9 cellular contexts compared by ENCODE assay signal in genomic region chr10:62690703-62691102, GRCh38.
DNase-seq lines count a peak whose midpoint lies in the region; ATAC-seq, FAIRE-seq and TF ChIP-seq lines count a peak whose summit lies in the region.
"Had no signal": no experiment of that assay in that cellular context is flagged by ENCODE, and none has a peak within 500 bp of the region (broad histone marks: within the 10 kb centered on the region; RNA-seq: fewer than 3 reads in every experiment).

No MANE protein-coding gene starts in this region.

- H3K27ac Mint-ChIP-seq in H9 (peak overlapping the region in 1 of 3 experiments; percentile 57; a peak in 1 of 7 replicates), nephron progenitor cell (no peak overlapping the region)
- peak overlapping the region; percentile 79 for H3K27ac Mint-ChIP-seq in activated naive CD8-positive, alpha-beta T cell treated with anti-CD3 and anti-CD28 coated beads, Interleukin-2, amount 50 U/mL, for 24 hours

- peaks cover 5% of the 10 kb centered on the region; the same call in 1 of the 2 replicates for H3K4me1 ChIP-seq in H9 (ENCODE audit: insufficient read depth, low read length)

- H3K27ac ChIP-seq in H9 (ENCODE audit: insufficient read length, low read depth, low read length) = no peak overlapping the region

- no peaks in the 10 kb centered on the region for H3K23me2 ChIP-seq in H9 (ENCODE audit: insufficient read length, low read depth, low read length, poor library complexity, severe bottlenecking)

- peak; percentile 41 for ATAC-seq in activated naive CD8-positive, alpha-beta T cell treated with anti-CD3 and anti-CD28 coated beads, Interleukin-2, amount 50 U/mL, for 24 hours
- ATAC-seq in sciatic nerve = no peak

- H3K79me1 ChIP-seq in H9 (ENCODE audit: insufficient read depth, low read depth, low read length, poor library complexity, severe bottlenecking) = no peaks in the 10 kb centered on the region

- peaks cover 2 to 11% (median 2%) of the 10 kb centered on the region in 3 experiments; a peak in 5 of 7 replicates for H3K36me3 Mint-ChIP-seq in H9 (ENCODE audit: insufficient read depth in 1 of 3, low read depth in 3 of 3)
- H3K36me3 Mint-ChIP-seq in activated naive CD8-positive, alpha-beta T cell treated with anti-CD3 and anti-CD28 coated beads, Interleukin-2, amount 50 U/mL, for 24 hours (ENCODE audit: low read depth) = peaks cover 9% of the 10 kb centered on the region
- H3K36me3 Mint-ChIP-seq in nephron progenitor cell (ENCODE audit: low read depth) = peaks cover 13% of the 10 kb centered on the region

- peaks cover 31 to 42% of the 10 kb centered on the region in 2 experiments for H3K4me1 Mint-ChIP-seq in H9
- peaks cover 63% of the 10 kb centered on the region for H3K4me1 Mint-ChIP-seq in activated naive CD8-positive, alpha-beta T cell treated with anti-CD3 and anti-CD28 coated beads, Interleukin-2, amount 50 U/mL, for 24 hours
- peaks cover 43% of the 10 kb centered on the region for H3K4me1 Mint-ChIP-seq in nephron progenitor cell

- no peak overlapping the region for H2BK20ac ChIP-seq in H9 (ENCODE audit: low read depth, low read length, poor library complexity, severe bottlenecking)

- H3K4me2 ChIP-seq in H9 (ENCODE audit: insufficient read depth, insufficient read length, low read length) = no peak overlapping the region

- H3K9ac ChIP-seq in H9 (ENCODE audit: extremely low read depth, insufficient read length, low read length) = no peak overlapping the region

- H2AK5ac ChIP-seq in H9 (ENCODE audit: insufficient read length, low read length) = no peak overlapping the region

- no peak overlapping the region for H3K18ac ChIP-seq in H9 (ENCODE audit: insufficient read length, low read depth, low read length)

- H2AFZ ChIP-seq in H9 (ENCODE audit: low read length) = no peak overlapping the region

- H3K9me3 ChIP-seq in H9 (ENCODE audit: control insufficient read depth, low read depth, low read length) = no peaks in the 10 kb centered on the region

- H3K4ac ChIP-seq in H9 (ENCODE audit: low read depth, low read length) = no peak overlapping the region

- H2BK5ac ChIP-seq in H9 (ENCODE audit: insufficient read length, low read length) = no peak overlapping the region

- H3K4me3 Mint-ChIP-seq in H9 (no peak overlapping the region), nephron progenitor cell (no peak overlapping the region)
- H3K4me3 Mint-ChIP-seq in activated naive CD8-positive, alpha-beta T cell treated with anti-CD3 and anti-CD28 coated beads, Interleukin-2, amount 50 U/mL, for 24 hours = no peak overlapping the region

- no peaks in the 10 kb centered on the region for H3K27me3 ChIP-seq in H9 (ENCODE audit: insufficient read depth, low read length)

- peaks cover 10 to 11% of the 10 kb centered on the region in 2 experiments; a peak in 4 of 5 replicates for H3K9me3 Mint-ChIP-seq in H9
- peaks cover 27% of the 10 kb centered on the region for H3K9me3 Mint-ChIP-seq in activated naive CD8-positive, alpha-beta T cell treated with anti-CD3 and anti-CD28 coated beads, Interleukin-2, amount 50 U/mL, for 24 hours
- peaks cover 28% of the 10 kb centered on the region for H3K9me3 Mint-ChIP-seq in nephron progenitor cell

- H3K14ac ChIP-seq in H9 (ENCODE audit: insufficient read depth, low read length) = no peak overlapping the region

- FAIRE-seq in D721Med (lab: Jason Lieb, UNC) = no peak

- H4K91ac ChIP-seq in H9 (ENCODE audit: insufficient read length, low read depth, low read length) = no peak overlapping the region

- TF ChIP-seq CTCF in H9 (conservative IDR thresholded peaks at IDR 0.05) (peak; percentile 51), nephron progenitor cell (IDR thresholded peaks at IDR 0.05) (no peak), D721Med (IDR thresholded peaks at IDR 0.05; ENCODE audit: insufficient read depth, missing control alignments) (no peak)

- no CpG with 5 or more reads among the region's 3 CpGs for WGBS in H9 (ENCODE audit: extremely low coverage, insufficient read length, low lambda C conversion rate)

- no peak overlapping the region for H4K8ac ChIP-seq in H9 (replicated peaks; ENCODE audit: insufficient read length, low read depth, low read length)

- H3K27me3 Mint-ChIP-seq in H9 (ENCODE audit: low read depth) (no peaks in the 10 kb centered on the region), nephron progenitor cell (ENCODE audit: low read depth, poor library complexity) (peaks cover 29% of the 10 kb centered on the region)
- no peaks in the 10 kb centered on the region for H3K27me3 Mint-ChIP-seq in activated naive CD8-positive, alpha-beta T cell treated with anti-CD3 and anti-CD28 coated beads, Interleukin-2, amount 50 U/mL, for 24 hours

- H2BK15ac ChIP-seq in H9 (ENCODE audit: low read depth, low read length) = no peak overlapping the region

- no peak overlapping the region for H3T11ph ChIP-seq in H9 (ENCODE audit: low read length)

- no peak overlapping the region for H4K5ac ChIP-seq in H9 (ENCODE audit: insufficient read length, low read depth, low read length)

- H2BK12ac ChIP-seq in H9 (ENCODE audit: insufficient read length, low read depth, low read length) = no peak overlapping the region

- no peak overlapping the region for H3K23ac ChIP-seq in H9 (ENCODE audit: insufficient read length, low read depth, low read length)

- H3K79me2 ChIP-seq in H9 (ENCODE audit: insufficient read depth, low read length) = no peaks in the 10 kb centered on the region

- no peak overlapping the region for H2BK120ac ChIP-seq in H9 (ENCODE audit: low read depth, low read length, poor library complexity, severe bottlenecking)

- peak; percentile 13 for DNase-seq in Daoy (ENCODE audit: low read depth)
- peak; percentile 35 for DNase-seq in H9
- DNase-seq in activated naive CD8-positive, alpha-beta T cell treated with anti-CD3 and anti-CD28 coated beads, Interleukin-2, amount 50 U/mL, for 24 hours = peak; percentile 14
- DNase-seq in nephron progenitor cell = peak; percentile 11
- no peak for DNase-seq in sciatic nerve (ENCODE audit: low spot score)
- no peak for DNase-seq in NCI-H2107 (lab: John Stamatoyannopoulos, UW)
- DNase-seq in D721Med (ENCODE audit: insufficient read length, low spot score) = no peak
- DNase-seq: stimulated activated CD4-positive, alpha-beta T cell treated with anti-CD3 and anti-CD28 coated beads, Interleukin-1b, Interleukin-23, amount 100 ng/mL, for 48 hours; stimulated activated naive CD4-positive, alpha-beta T cell treated with Interleukin-2 at 50 U/mL for 16 hours had no signal

- no peak overlapping the region for H3K56ac ChIP-seq in H9 (ENCODE audit: insufficient read length, low read depth, low read length)

- no peaks in the 10 kb centered on the region for H4K20me1 ChIP-seq in H9 (ENCODE audit: control insufficient read depth, insufficient read depth, insufficient read length)

- intact Hi-C loops in sciatic nerve (cut with DNase I) = no loop called here

Comparison
In these comparisons a context has a peak if more than half of its experiments do, and no peak if none do; other contexts are left out.
1. DNase-seq: peak in Daoy (single experiment), H9 (single experiment), activated naive CD8-positive, alpha-beta T cell treated with anti-CD3 and anti-CD28 coated beads, Interleukin-2, amount 50 U/mL, for 24 hours (single experiment) and nephron progenitor cell (single experiment); none in sciatic nerve (single experiment), NCI-H2107 (single experiment) and D721Med (single experiment).